18 cellular contexts compared by ENCODE assay signal in the genomic region with DNA sequence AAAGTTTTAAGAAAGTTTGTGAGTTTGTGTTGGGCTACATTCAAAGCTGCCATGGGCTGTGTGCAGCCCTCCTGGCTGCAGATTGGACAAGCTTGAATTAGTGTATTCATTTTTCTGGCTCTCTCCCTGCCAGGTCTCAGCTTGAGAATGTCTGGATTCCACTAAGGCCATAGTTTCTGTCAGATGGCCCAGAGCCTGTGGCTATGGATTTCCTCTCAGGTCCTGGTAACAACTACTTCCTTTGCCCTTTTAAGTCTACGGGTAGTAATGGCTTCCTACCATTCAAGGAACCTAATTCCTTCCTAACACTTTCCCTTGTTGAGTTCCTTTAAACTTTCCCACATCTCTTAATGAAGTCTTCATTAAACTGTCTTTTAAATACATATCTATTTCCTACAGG. TPM values are rescaled to one million over a fixed set of nuclear protein-coding genes. Genes with fewer than 3 reads are reported as not detected.
DNase-seq lines count a peak whose midpoint lies in the region; ATAC-seq and TF ChIP-seq lines count a peak whose summit lies in the region.
"Had no signal": no experiment of that assay in that cellular context is flagged by ENCODE, and none has a peak within 500 bp of the region (broad histone marks: within the 10 kb centered on the region; RNA-seq: fewer than 3 reads in every experiment).

No MANE protein-coding gene starts in this region.

- no peak overlapping the region for H3K4me3 ChIP-seq in astrocyte of the spinal cord (ENCODE audit: low read depth, low read length)
- no peak overlapping the region for H3K4me3 ChIP-seq in neuronal stem cell (ENCODE audit: low read length in 2 of 2)

- TF ChIP-seq CTCF in astrocyte of the spinal cord (IDR thresholded peaks at IDR 0.05; ENCODE audit: low read depth, low read length) = no peak

- no peak overlapping the region for H3K9ac ChIP-seq in neuronal stem cell (ENCODE audit: low read depth, low read length, poor library complexity)

- H3K36me3 ChIP-seq in neuronal stem cell (replicated peaks in 1 of 2; ENCODE audit: control insufficient read depth in 2 of 2, insufficient read depth in 2 of 2, low read length in 2 of 2) = no peaks in the 10 kb centered on the region

- H2BK15ac ChIP-seq in neuronal stem cell (ENCODE audit: low read length) = no peak overlapping the region

- no peak overlapping the region for H2AK5ac ChIP-seq in neuronal stem cell (ENCODE audit: low read depth, low read length)

- H3K4ac ChIP-seq in neuronal stem cell (ENCODE audit: low read length) = no peak overlapping the region

- H3K27ac ChIP-seq in neuronal stem cell (replicated peaks; ENCODE audit: low read length) = no peak overlapping the region
- H3K27ac ChIP-seq: RWPE1 had no signal

- no peak for TF ChIP-seq POLR2A in erythroblast (IDR thresholded peaks at IDR 0.05; ENCODE audit: low read length)

- no peak overlapping the region for H3K14ac ChIP-seq in neuronal stem cell (ENCODE audit: low read length)

- in situ Hi-C loops in astrocyte of the spinal cord (cut with HindIII; ENCODE audit: low sequenced_read_pairs) = no loop called here

- peaks cover 0 to 1% of the 10 kb centered on the region in 2 donors for H3K9me3 ChIP-seq in neuronal stem cell (replicated peaks in 1 of 2; ENCODE audit: control insufficient read depth in 2 of 2, insufficient read depth in 1 of 2, low read depth in 1 of 2, low read length in 2 of 2)

- no peaks in the 10 kb centered on the region for H3K4me1 ChIP-seq in neuronal stem cell (ENCODE audit: control insufficient read depth in 2 of 2, insufficient read depth in 1 of 2, low read depth in 1 of 2, low read length in 2 of 2)
- H3K4me1 ChIP-seq: Caco-2 had no signal

- no peak overlapping the region for H3K23ac ChIP-seq in neuronal stem cell (ENCODE audit: low read depth, low read length, poor library complexity)

- H4K91ac ChIP-seq in neuronal stem cell (ENCODE audit: low read depth, low read length, poor library complexity) = no peak overlapping the region

- H2BK5ac ChIP-seq in neuronal stem cell (ENCODE audit: low read length) = no peak overlapping the region

- H3K27me3 ChIP-seq in neuronal stem cell (ENCODE audit: control insufficient read depth in 3 of 3, insufficient read depth in 3 of 3, low read depth in 1 of 3, low read length in 3 of 3) = no peaks in the 10 kb centered on the region

- peak overlapping the region; percentile 5 for H2AFZ ChIP-seq in neuronal stem cell (ENCODE audit: low read length)

- peak; percentile 35 for DNase-seq in EH (ENCODE audit: low read depth)
- peak; percentile 13 for DNase-seq in M059J (ENCODE audit: low read depth)
- DNase-seq in astrocyte of the spinal cord (ENCODE audit: low read depth, low spot score) = peak; percentile 32
- DNase-seq in neuronal stem cell (ENCODE audit: low spot score) = no peak
- no peak for DNase-seq in erythroblast (lab: John Stamatoyannopoulos, UW)
- DNase-seq in Ammon's horn (ENCODE audit: low spot score) = no peak
- DNase-seq: ACHN; Caco-2; CD4-positive, alpha-beta T cell; GF-D8; NCI-H1105 treated with DMSO at 0.1 percent for 48 hours; NCI-H1930; NCI-H226; NCI-H524 treated with DMSO at 0.1 percent for 48 hours; SW 1271 had no signal

- no peak overlapping the region for H2BK120ac ChIP-seq in neuronal stem cell (ENCODE audit: low read depth, low read length)

- no peak overlapping the region for H3K18ac ChIP-seq in neuronal stem cell (ENCODE audit: low read length)

- H3K79me1 ChIP-seq in neuronal stem cell (ENCODE audit: low read depth, low read length) = no peaks in the 10 kb centered on the region

- H3K4me2 ChIP-seq in neuronal stem cell (ENCODE audit: insufficient read depth, low read length, poor library complexity, severe bottlenecking) = no peak overlapping the region

- no peak for ATAC-seq in HG02610 (IDR thresholded peaks at IDR 0.05; ENCODE audit: unreplicated experiment)
- ATAC-seq: HCT116 had no signal

- no CpG with 5 or more reads among the region's 1 CpG for WGBS in neuronal stem cell (ENCODE audit: extremely low coverage in 2 of 2, insufficient read length in 2 of 2, insufficient replicate concordance in 1 of 2), 2 donors

- H2BK12ac ChIP-seq in neuronal stem cell (ENCODE audit: low read length) = no peak overlapping the region

- no peak overlapping the region for H4K8ac ChIP-seq in neuronal stem cell (ENCODE audit: low read depth, low read length)

RNA-seq across cellular contexts. Expression of gene PSMD14, which starts 24.3 kb away (rescaled TPM):
- total RNA-seq in M059J (2014; rRNA removed; shearing (Covaris generic)) = 164 and 166 TPM in 2 replicates
- polyA plus RNA-seq in neuronal stem cell (2013, experiment 1 of 2) = 54.6 TPM
- 54.3 TPM for polyA plus RNA-seq in neuronal stem cell (2013, experiment 2 of 2)

Comparison
In these comparisons a context has a peak if more than half of its experiments do, and no peak if none do; other contexts are left out.
1. DNase-seq: peak in EH (single experiment), M059J (single experiment) and astrocyte of the spinal cord (single experiment); none in neuronal stem cell (single experiment), erythroblast (0 of 2) and Ammon's horn (single experiment).